13 cellular contexts compared by ENCODE assay signal in genomic region chr4:38062894-38063168, GRCh38.
DNase-seq lines count a peak whose midpoint lies in the region; ATAC-seq, FAIRE-seq and TF ChIP-seq lines count a peak whose summit lies in the region.
"Had no signal": no experiment of that assay in that cellular context is flagged by ENCODE, and none has a peak within 500 bp of the region (broad histone marks: within the 10 kb centered on the region; RNA-seq: fewer than 3 reads in every experiment).

No MANE protein-coding gene starts in this region.

- no peak overlapping the region for H3K4me2 ChIP-seq in osteoblast (ENCODE audit: insufficient read depth, low read length)

- no peaks in the 10 kb centered on the region for H3K27me3 ChIP-seq in foreskin keratinocyte
- H3K27me3 ChIP-seq in osteoblast (ENCODE audit: insufficient read depth, low read length), result no peaks in the 10 kb centered on the region
- no peaks in the 10 kb centered on the region for H3K27me3 ChIP-seq in aorta (ENCODE audit: control insufficient read depth in 1 of 2, insufficient read depth in 2 of 2, low read length in 1 of 2)
- H3K27me3 ChIP-seq in SJCRH30, result no peaks in the 10 kb centered on the region
- H3K27me3 ChIP-seq: testis had no signal

- no peaks in the 10 kb centered on the region for H3K4me1 ChIP-seq in foreskin keratinocyte
- H3K4me1 ChIP-seq in osteoblast (ENCODE audit: insufficient read depth, low read length), result peaks cover 17% of the 10 kb centered on the region
- H3K4me1 ChIP-seq in aorta (ENCODE audit: control insufficient read depth in 1 of 2, insufficient read depth in 2 of 2, low read length in 2 of 2), result no peaks in the 10 kb centered on the region
- H3K4me1 ChIP-seq in SJCRH30, result no peaks in the 10 kb centered on the region
- H3K4me1 ChIP-seq: testis had no signal

- peaks cover 7% of the 10 kb centered on the region for H3K36me3 Mint-ChIP-seq in natural killer cell
- H3K36me3 Mint-ChIP-seq in natural killer cell treated with Interleukin-12 subunit alpha and Interleukin-12 subunit beta and Interleukin-15 and Interleukin-18, amount 100 ng/mL, for 72 hours, result no peaks in the 10 kb centered on the region

- peak overlapping the region; percentile 75 for H2AFZ ChIP-seq in osteoblast (ENCODE audit: low read length)

- FAIRE-seq in D721Med (lab: Jason Lieb, UNC), result no peak

- H3K36me3 ChIP-seq in osteoblast (ENCODE audit: insufficient read depth, low read length), result peaks cover 3% of the 10 kb centered on the region
- H3K36me3 ChIP-seq in aorta (ENCODE audit: control insufficient read depth in 1 of 2, insufficient read depth in 2 of 2, low read length in 1 of 2), result peaks cover 3 to 5% of the 10 kb centered on the region in 2 donors
- H3K36me3 ChIP-seq in SJCRH30, result no peaks in the 10 kb centered on the region; the same call in 1 of the 2 replicates

- H3K4me1 Mint-ChIP-seq in natural killer cell, result peaks cover 6 to 8% of the 10 kb centered on the region in 2 donors
- peaks cover 9 to 14% of the 10 kb centered on the region in 2 donors for H3K4me1 Mint-ChIP-seq in natural killer cell treated with Interleukin-12 subunit alpha and Interleukin-12 subunit beta and Interleukin-15 and Interleukin-18, amount 100 ng/mL, for 72 hours (ENCODE audit: low read depth in 2 of 2)

- H3K4me3 ChIP-seq in osteoblast (ENCODE audit: insufficient read depth, low read length) (no peak overlapping the region), aorta (ENCODE audit: low read length in 2 of 2) (no peak overlapping the region), SJCRH30 (no peak overlapping the region)

- no peak for DNase-seq in natural killer cell
- no peak for DNase-seq in natural killer cell treated with Interleukin-12 subunit alpha and Interleukin-12 subunit beta and Interleukin-15 and Interleukin-18, amount 100 ng/mL, for 72 hours (ENCODE audit: low spot score)
- no peak for DNase-seq in foreskin keratinocyte
- DNase-seq in osteoblast (ENCODE audit: insufficient read length, low spot score, missing footprints), result no peak
- DNase-seq in aorta, result no peak
- DNase-seq in D721Med (ENCODE audit: insufficient read length, low spot score), result no peak
- no peak for DNase-seq in SJCRH30
- DNase-seq: anterior cingulate cortex; occipital lobe; stimulated activated CD4-positive, alpha-beta T cell treated with anti-CD3 and anti-CD28 coated beads, Interleukin-4, amount 100 ng/mL, for 24 hours; testis had no signal

- H3K27ac ChIP-seq in foreskin keratinocyte, result no peak overlapping the region
- H3K27ac ChIP-seq in osteoblast (ENCODE audit: low read depth, low read length), result peak overlapping the region; percentile 72
- H3K27ac ChIP-seq in aorta (ENCODE audit: low read depth in 1 of 2, low read length in 2 of 2), result peak overlapping the region; percentile 7 to 82
- no peak overlapping the region for H3K27ac ChIP-seq in SJCRH30
- H3K27ac ChIP-seq: epithelial cell of prostate had no signal

- H3K9me3 ChIP-seq in osteoblast (ENCODE audit: low read depth, low read length), result no peaks in the 10 kb centered on the region
- H3K9me3 ChIP-seq in aorta (ENCODE audit: control insufficient read depth, low read length), result no peaks in the 10 kb centered on the region
- no peaks in the 10 kb centered on the region for H3K9me3 ChIP-seq in SJCRH30 (replicated peaks)
- H3K9me3 ChIP-seq: testis had no signal

- WGBS in aorta, 2 donors, result 45 to 47% methylated on average over 3 of the region's 3 CpGs

- TF ChIP-seq CTCF in natural killer cell (IDR thresholded peaks at IDR 0.05) (no peak), foreskin keratinocyte (conservative IDR thresholded peaks at IDR 0.05) (no peak), osteoblast (IDR thresholded peaks at IDR 0.05; ENCODE audit: extremely low read depth, low read depth, low read length) (no peak), D721Med (IDR thresholded peaks at IDR 0.05; ENCODE audit: insufficient read depth, missing control alignments) (no peak)

- H3K4me3 Mint-ChIP-seq in natural killer cell, result peak overlapping the region; percentile 92
- no peak overlapping the region for H3K4me3 Mint-ChIP-seq in natural killer cell treated with Interleukin-12 subunit alpha and Interleukin-12 subunit beta and Interleukin-15 and Interleukin-18, amount 100 ng/mL, for 72 hours

- no peaks in the 10 kb centered on the region for H4K20me1 ChIP-seq in osteoblast (ENCODE audit: insufficient read depth, low read length)

- peak overlapping the region in 1 of 2 donors; percentile 74 for H3K27ac Mint-ChIP-seq in natural killer cell
- H3K27ac Mint-ChIP-seq in natural killer cell treated with Interleukin-12 subunit alpha and Interleukin-12 subunit beta and Interleukin-15 and Interleukin-18, amount 100 ng/mL, for 72 hours, result peak overlapping the region in 1 of 2 donors; percentile 80

- intact Hi-C loops in natural killer cell (cut with micrococcal nuclease), result loop anchor here (1.0 to 10.0 kb wide), 5 partner anchors 69 to 799 kb away; no protein-coding TSS in a partner anchor
- intact Hi-C loops in aorta (cut with DNase I), result loop anchor here (5.0 to 10.0 kb wide), 6 partner anchors 114 to 669 kb away; no protein-coding TSS in a partner anchor

- H3K79me2 ChIP-seq in osteoblast (ENCODE audit: insufficient read depth, low read length), result peaks cover 3% of the 10 kb centered on the region

- no peaks in the 10 kb centered on the region for H3K9me3 Mint-ChIP-seq in natural killer cell
- no peaks in the 10 kb centered on the region for H3K9me3 Mint-ChIP-seq in natural killer cell treated with Interleukin-12 subunit alpha and Interleukin-12 subunit beta and Interleukin-15 and Interleukin-18, amount 100 ng/mL, for 72 hours

- H3K27me3 Mint-ChIP-seq in natural killer cell (ENCODE audit: low read depth in 2 of 2), result no peaks in the 10 kb centered on the region
- no peaks in the 10 kb centered on the region for H3K27me3 Mint-ChIP-seq in natural killer cell treated with Interleukin-12 subunit alpha and Interleukin-12 subunit beta and Interleukin-15 and Interleukin-18, amount 100 ng/mL, for 72 hours

- ATAC-seq in natural killer cell (no peak), foreskin keratinocyte (peak; percentile 24), aorta (ENCODE audit: low FRiP score) (peak; percentile 37), HG03280 (IDR thresholded peaks at IDR 0.05; ENCODE audit: unreplicated experiment) (no peak)
- no peak for ATAC-seq in natural killer cell treated with Interleukin-12 subunit alpha and Interleukin-12 subunit beta and Interleukin-15 and Interleukin-18, amount 100 ng/mL, for 72 hours

Comparison
In these comparisons a context has a peak if more than half of its experiments do, and no peak if none do; other contexts are left out.
1. ATAC-seq: peak in foreskin keratinocyte (single experiment) and aorta (single experiment); none in natural killer cell (0 of 3), natural killer cell treated with Interleukin-12 subunit alpha and Interleukin-12 subunit beta and Interleukin-15 and Interleukin-18, amount 100 ng/mL, for 72 hours (0 of 2) and HG03280 (single experiment).
2. H3K27ac ChIP-seq: peak in osteoblast (single experiment) and aorta (2 of 2); none in foreskin keratinocyte (single experiment) and SJCRH30 (single experiment).